1 cellular context compared by ENCODE assay signal in the genomic region with DNA sequence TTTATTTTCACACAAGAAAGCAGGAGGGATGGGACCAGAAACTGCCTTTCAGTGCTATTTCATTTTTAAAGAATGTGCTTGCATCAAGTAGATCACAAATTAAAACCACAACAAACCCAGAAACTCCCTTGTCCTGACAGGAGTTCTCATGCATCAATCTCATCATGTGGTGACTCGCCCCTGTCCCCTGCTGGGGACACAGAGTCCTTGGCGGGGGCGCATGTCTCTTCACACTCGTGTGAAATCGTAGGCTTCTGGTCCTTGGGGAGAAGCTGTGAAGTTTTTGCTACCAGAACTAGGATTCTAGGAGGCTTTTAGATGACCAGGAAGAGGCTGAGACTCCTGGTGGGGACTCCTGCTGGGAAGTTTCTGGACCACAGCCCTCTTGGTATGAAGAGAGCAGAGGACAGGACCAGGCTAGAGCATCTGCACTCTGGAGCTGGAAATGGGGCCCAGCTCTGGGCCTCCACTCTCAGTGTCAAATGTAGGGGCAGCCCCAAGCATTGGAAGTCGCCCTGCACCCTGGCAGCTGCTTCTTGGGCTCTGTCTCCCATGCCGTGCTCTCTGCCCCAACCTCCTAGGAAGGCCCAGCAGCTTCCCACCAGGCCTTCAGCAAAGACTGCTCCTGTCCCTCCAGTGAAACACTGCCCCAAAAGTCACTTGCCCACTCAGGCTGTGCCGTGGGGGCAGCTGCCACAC.
TF ChIP-seq lines count a peak whose summit lies in the region.

No MANE protein-coding gene starts in this region.

TF ChIP-seq in IMR-90, 13 proteins besides CTCF, POLR2A, EP300 and RAD21:
- TF ChIP-seq, protein P1, sequence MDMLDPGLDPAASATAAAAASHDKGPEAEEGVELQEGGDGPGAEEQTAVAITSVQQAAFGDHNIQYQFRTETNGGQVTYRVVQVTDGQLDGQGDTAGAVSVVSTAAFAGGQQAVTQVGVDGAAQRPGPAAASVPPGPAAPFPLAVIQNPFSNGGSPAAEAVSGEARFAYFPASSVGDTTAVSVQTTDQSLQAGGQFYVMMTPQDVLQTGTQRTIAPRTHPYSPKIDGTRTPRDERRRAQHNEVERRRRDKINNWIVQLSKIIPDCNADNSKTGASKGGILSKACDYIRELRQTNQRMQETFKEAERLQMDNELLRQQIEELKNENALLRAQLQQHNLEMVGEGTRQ (IDR thresholded peaks at IDR 0.05; ENCODE audit: low read depth, low read length): no peak
- TF ChIP-seq FOS (IDR thresholded peaks at IDR 0.05; ENCODE audit: low read depth, low read length) (no peak), SMC3 (IDR thresholded peaks at IDR 0.05; ENCODE audit: low read depth, low read length) (no peak), CEBPB (IDR thresholded peaks at IDR 0.05; ENCODE audit: low read depth, low read length) (no peak), MAZ (IDR thresholded peaks at IDR 0.05; ENCODE audit: borderline replicate concordance, low read depth, low read length) (no peak), MXI1 (IDR thresholded peaks at IDR 0.05; ENCODE audit: borderline replicate concordance, low read depth, low read length) (no peak)
